Comparison of ENCODE assay signal across 27 cellular contexts in the genomic region with DNA sequence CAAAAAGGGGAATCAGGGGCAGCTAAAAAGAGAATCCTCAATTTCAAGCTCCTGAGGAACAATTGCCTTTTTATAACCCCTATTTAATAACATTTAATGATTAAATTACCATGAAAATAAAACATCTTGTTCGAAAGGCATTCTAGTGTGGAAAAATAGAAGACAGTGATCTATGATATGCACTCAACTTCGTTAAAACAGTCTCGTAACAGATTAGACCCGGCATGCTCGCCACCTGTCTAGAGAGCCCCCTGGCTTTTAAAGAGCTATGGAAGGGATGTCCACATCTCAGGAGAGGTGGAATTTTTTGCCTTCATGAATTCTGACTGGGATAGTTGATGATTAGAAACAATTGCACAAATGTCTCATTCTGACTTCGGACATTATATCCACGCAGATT.
A peak's percentile ranks its signal among the peaks of the same experiment; 100 is the strongest.
DNase-seq lines count a peak whose midpoint lies in the region.
"Had no signal": no experiment of that assay in that cellular context is flagged by ENCODE, and none has a peak within 500 bp of the region (broad histone marks: within the 10 kb centered on the region; RNA-seq: fewer than 3 reads in every experiment).

No MANE protein-coding gene starts in this region.

- H3K79me2 ChIP-seq in Karpas-422 (ENCODE audit: low read length): no peaks in the 10 kb centered on the region

- in situ Hi-C loops in HAP-1 (cut with MboI; ENCODE audit: low sequenced_read_pairs): no loop called here

- H3K4me2 ChIP-seq in Karpas-422 (ENCODE audit: low read depth, low read length, poor library complexity, severe bottlenecking): no peak overlapping the region
- H3K4me2 ChIP-seq: A549; BLaER1; BLaER1 treated with 17β-estradiol and CSF1 and Interleukin-3, amounts not matched to agents 10 nM and 100 nM had no signal

- H2AFZ ChIP-seq in Karpas-422 (ENCODE audit: low read length): no peak overlapping the region

- H3K4me3 ChIP-seq in HAP-1: no peak overlapping the region
- H3K4me3 ChIP-seq in Karpas-422 (ENCODE audit: low read length): no peak overlapping the region
- H3K4me3 ChIP-seq: A549; BLaER1; BLaER1 treated with 17β-estradiol and CSF1 and Interleukin-3, amounts not matched to agents 10 nM and 100 nM had no signal

- H3K9me2 ChIP-seq in Karpas-422 (replicated peaks; ENCODE audit: insufficient read depth, low read length): no peaks in the 10 kb centered on the region

- H3K9me3 ChIP-seq in HAP-1 (0 out of 2 replicates have a peak, but pooled peaks cover 2% of the 10 kb centered on the region), Karpas-422 (ENCODE audit: low read length) (no peaks in the 10 kb centered on the region)
- H3K9me3 ChIP-seq: A549, BE2C, Caco-2 had no signal

- H3K27me3 ChIP-seq in HAP-1 (ENCODE audit: low read depth) (no peaks in the 10 kb centered on the region), Karpas-422 (ENCODE audit: low read length) (no peaks in the 10 kb centered on the region)
- H3K27me3 ChIP-seq: BE2C; BLaER1; BLaER1 treated with 17β-estradiol and CSF1 and Interleukin-3, amounts not matched to agents 10 nM and 100 nM had no signal

- DNase-seq in HAP-1 (ENCODE audit: low spot score in 2 of 2) (peak; percentile 76 to 94), Karpas-422 (no peak)
- DNase-seq: 8988T; ACHN; AML-193; BE2C; C1 segment of cervical spinal cord; Caco-2; Calu3; CD4-positive, alpha-beta memory T cell; CD4-positive, alpha-beta T cell; CD4-positive, CD25-positive, alpha-beta regulatory T cell; CD8-positive, alpha-beta memory T cell; CD8-positive, alpha-beta T cell; COR-L47; DMS 273 treated with DMSO at 0.1 percent for 48 hours; DMS153; DMS53; DMS79; DMS79 treated with DMSO at 0.1 percent for 48 hours; DND-41; EL had no signal

- no peak overlapping the region for H3K9ac ChIP-seq in Karpas-422 (ENCODE audit: low read length)
- H3K9ac ChIP-seq: BLaER1; BLaER1 treated with 17β-estradiol and CSF1 and Interleukin-3, amounts not matched to agents 10 nM and 100 nM had no signal

- H3K36me3 ChIP-seq in HAP-1 (replicated peaks) (no peaks in the 10 kb centered on the region), Karpas-422 (ENCODE audit: insufficient read depth, low read length) (no peaks in the 10 kb centered on the region)
- H3K36me3 ChIP-seq: BE2C; BLaER1; BLaER1 treated with 17β-estradiol and CSF1 and Interleukin-3, amounts not matched to agents 10 nM and 100 nM had no signal

- peaks cover 29% of the 10 kb centered on the region for H3K4me1 ChIP-seq in HAP-1
- no peaks in the 10 kb centered on the region for H3K4me1 ChIP-seq in Karpas-422 (ENCODE audit: low read length)
- H3K4me1 ChIP-seq: A549; BE2C; BLaER1; BLaER1 treated with 17β-estradiol and CSF1 and Interleukin-3, amounts not matched to agents 10 nM and 100 nM; Caco-2 had no signal

- no peaks in the 10 kb centered on the region for H4K20me1 ChIP-seq in Karpas-422 (ENCODE audit: insufficient read depth, low read depth, low read length)
- H4K20me1 ChIP-seq: BLaER1; BLaER1 treated with 17β-estradiol and CSF1 and Interleukin-3, amounts not matched to agents 10 nM and 100 nM had no signal

- H3K27ac ChIP-seq in Karpas-422 (ENCODE audit: low read length): no peak overlapping the region
- H3K27ac ChIP-seq: 22Rv1; A549; BLaER1; BLaER1 treated with 17β-estradiol and CSF1 and Interleukin-3, amounts not matched to agents 10 nM and 100 nM; C4-2B had no signal
